9 cellular contexts compared by ENCODE assay signal in the genomic region with DNA sequence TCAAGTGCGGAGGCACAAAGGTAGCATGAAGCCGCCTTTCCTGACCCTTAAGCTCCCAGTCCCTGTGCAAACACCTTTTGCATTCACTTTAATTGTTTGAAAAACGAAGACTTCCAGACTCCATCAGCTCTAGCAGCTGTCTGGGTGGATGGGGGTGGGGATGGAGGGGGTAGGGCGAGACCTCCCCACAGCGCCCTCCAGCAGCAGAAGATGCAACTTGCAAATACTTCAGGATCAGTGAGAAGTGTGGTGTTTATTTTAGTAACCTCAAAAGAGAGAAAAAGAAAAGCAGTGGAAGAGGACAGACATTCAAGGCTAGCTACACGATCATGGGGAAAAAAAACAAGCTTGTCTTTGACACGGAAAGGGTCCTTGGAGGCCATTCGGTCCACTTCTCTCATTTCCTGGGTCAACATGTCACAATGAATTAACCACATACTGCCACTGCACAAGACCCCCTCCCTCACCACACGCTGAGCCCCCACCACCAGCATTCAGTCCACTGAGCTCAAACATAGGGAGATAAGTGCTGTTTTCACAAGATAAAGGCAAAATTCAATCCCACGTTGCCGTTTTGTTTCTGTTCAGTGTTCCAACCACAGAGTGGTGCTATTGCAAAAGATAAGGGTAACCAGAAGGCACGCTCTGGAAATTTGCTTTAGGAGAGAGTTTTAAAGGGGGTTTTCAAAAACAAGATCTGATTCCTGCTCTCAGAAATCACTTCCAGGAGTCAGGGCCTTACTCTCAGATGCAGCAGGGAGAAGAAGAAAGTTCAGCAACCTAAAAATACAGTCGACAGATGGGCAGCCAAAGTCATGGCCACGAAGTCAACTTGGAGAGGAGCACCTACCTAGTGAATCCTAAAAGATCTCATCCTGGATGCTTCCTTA. TPM values are rescaled to one million over a fixed set of nuclear protein-coding genes. Genes with fewer than 3 reads are reported as not detected.
A peak's percentile ranks its signal among the peaks of the same experiment; 100 is the strongest.
DNase-seq lines count a peak whose midpoint lies in the region; ATAC-seq and TF ChIP-seq lines count a peak whose summit lies in the region.
"Had no signal": no experiment of that assay in that cellular context is flagged by ENCODE, and none has a peak within 500 bp of the region (broad histone marks: within the 10 kb centered on the region; RNA-seq: fewer than 3 reads in every experiment).

No MANE protein-coding gene starts in this region.

- intact Hi-C loops in esophagus muscularis mucosa (cut with DNase I) (no loop called here), psoas muscle (cut with DNase I) (loop anchor here in 1 of 2 donors (5.0 kb wide), 1 partner anchor 219 kb away; no protein-coding TSS in a partner anchor)

- no peak overlapping the region for H3K27ac ChIP-seq in esophagus muscularis mucosa (replicated peaks in 1 of 4)
- H3K27ac ChIP-seq in psoas muscle, result no peak overlapping the region
- H3K27ac ChIP-seq: KMS-11 had no signal

- 31% methylated on average over 14 of the region's 14 CpGs for WGBS in esophagus muscularis mucosa
- WGBS in psoas muscle, 3 donors, result 22 to 30% (median 23%) methylated on average over 14 of the region's 14 CpGs

- no peaks in the 10 kb centered on the region for H3K9me3 ChIP-seq in esophagus muscularis mucosa
- H3K9me3 ChIP-seq in psoas muscle, result no peaks in the 10 kb centered on the region

- no peak for ATAC-seq in psoas muscle
- no peak for ATAC-seq in HG02642 (IDR thresholded peaks at IDR 0.05; ENCODE audit: poor library complexity, unreplicated experiment)
- ATAC-seq in GM18867 (IDR thresholded peaks at IDR 0.05; ENCODE audit: unreplicated experiment), result no peak
- no peak for ATAC-seq in HG03439 (IDR thresholded peaks at IDR 0.05; ENCODE audit: unreplicated experiment)

- peaks cover 0 to 83% (median 39%) of the 10 kb centered on the region in 4 donors for H3K27me3 ChIP-seq in esophagus muscularis mucosa
- H3K27me3 ChIP-seq in psoas muscle (ENCODE audit: insufficient read depth in 3 of 3, low read length in 2 of 3), result peaks cover 0 to 48% (median 6%) of the 10 kb centered on the region in 3 donors

- no peak for TF ChIP-seq POLR2A in esophagus muscularis mucosa (IDR thresholded peaks at IDR 0.05; ENCODE audit: low read depth)

- H3K36me3 ChIP-seq in esophagus muscularis mucosa, result no peaks in the 10 kb centered on the region
- no peaks in the 10 kb centered on the region for H3K36me3 ChIP-seq in psoas muscle (ENCODE audit: insufficient read depth in 1 of 2, low read depth in 1 of 2)

- H3K4me1 ChIP-seq in esophagus muscularis mucosa (peaks cover 32 to 48% (median 38%) of the 10 kb centered on the region in 4 donors), psoas muscle (peaks cover 17% of the 10 kb centered on the region)

- H3K4me3 ChIP-seq in GM12875 (ENCODE audit: low read depth, low read length), result no peak overlapping the region
- H3K4me3 ChIP-seq in esophagus muscularis mucosa, result no peak overlapping the region
- H3K4me3 ChIP-seq in psoas muscle, result no peak overlapping the region

- DNase-seq in NCI-H526 treated with DMSO at 0.1 percent for 48 hours (lab: John Stamatoyannopoulos, UW) (peak; percentile 18), esophagus muscularis mucosa (ENCODE audit: extremely low spot score) (peak; percentile 89), psoas muscle (no peak), GF-D8 (lab: John Stamatoyannopoulos, UW) (no peak)

- no peak for TF ChIP-seq EP300 in esophagus muscularis mucosa (IDR thresholded peaks at IDR 0.05)

- TF ChIP-seq CTCF in GM12875 (IDR thresholded peaks at IDR 0.05; ENCODE audit: borderline replicate concordance, insufficient read depth, low read depth, low read length) (0 out of 2 replicates have a peak, but pooled peaks have one; percentile 4), esophagus muscularis mucosa (IDR thresholded peaks at IDR 0.05) (peak in 2 of 3 experiments; percentile 33 to 35), psoas muscle (IDR thresholded peaks at IDR 0.05) (peak; percentile 28)

RNA-seq across cellular contexts. Expression of a gene that starts 3.3 kb away (rescaled TPM):
- 1 to 10 TPM in 2 of 4 donors, under 1 TPM in 1, not detected in 1; 0.71 to 1.2 (median 1.0) TPM for total RNA-seq in esophagus muscularis mucosa
- total RNA-seq in psoas muscle, result under 1 TPM; 0.25 to 0.62 (median 0.35) TPM
- polyA plus RNA-seq in psoas muscle, result under 1 TPM; 0.16 to 0.49 (median 0.29) TPM

Comparison
In these comparisons a context has a peak if more than half of its experiments do, and no peak if none do; other contexts are left out.
1. DNase-seq: peak in NCI-H526 treated with DMSO at 0.1 percent for 48 hours (single experiment) and esophagus muscularis mucosa (single experiment); none in psoas muscle (0 of 2) and GF-D8 (single experiment).
2. Peak in every context shown above with its lines, with median percentiles within 50 percentile points of each other: CTCF ChIP-seq.